Comparison of ENCODE assay signal across 1 cellular context in the genomic region with DNA sequence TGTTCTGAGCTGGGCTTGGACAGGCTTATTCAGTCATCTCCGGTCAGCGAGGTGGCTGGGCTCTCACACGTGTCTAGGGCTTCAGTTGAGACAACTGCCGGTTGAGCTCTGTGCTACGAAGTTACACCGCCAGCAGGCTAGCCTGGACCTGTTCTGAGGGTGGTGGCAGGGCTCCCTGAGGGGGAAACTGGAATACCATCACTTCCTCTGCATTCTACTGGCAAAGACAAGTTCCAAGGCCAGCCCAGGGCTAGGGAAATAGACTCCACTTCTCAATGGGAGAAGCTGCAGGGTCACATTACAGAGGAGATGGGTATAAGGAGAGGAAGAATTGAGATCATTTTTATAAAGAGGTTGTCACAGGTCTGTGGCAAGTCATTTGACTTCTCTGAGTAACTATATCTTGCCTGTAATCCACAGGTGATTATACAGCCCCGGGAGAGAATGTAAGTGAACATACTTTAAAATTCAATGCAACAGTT.
TF ChIP-seq lines count a peak whose summit lies in the region.

No MANE protein-coding gene starts in this region.

TF ChIP-seq in IMR-90, 13 proteins besides CTCF, POLR2A, EP300 and RAD21:
- no peak for TF ChIP-seq RCOR1 (IDR thresholded peaks at IDR 0.05; ENCODE audit: insufficient replicate concordance, low read length)
- TF ChIP-seq, protein P1, sequence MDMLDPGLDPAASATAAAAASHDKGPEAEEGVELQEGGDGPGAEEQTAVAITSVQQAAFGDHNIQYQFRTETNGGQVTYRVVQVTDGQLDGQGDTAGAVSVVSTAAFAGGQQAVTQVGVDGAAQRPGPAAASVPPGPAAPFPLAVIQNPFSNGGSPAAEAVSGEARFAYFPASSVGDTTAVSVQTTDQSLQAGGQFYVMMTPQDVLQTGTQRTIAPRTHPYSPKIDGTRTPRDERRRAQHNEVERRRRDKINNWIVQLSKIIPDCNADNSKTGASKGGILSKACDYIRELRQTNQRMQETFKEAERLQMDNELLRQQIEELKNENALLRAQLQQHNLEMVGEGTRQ (IDR thresholded peaks at IDR 0.05; ENCODE audit: low read depth, low read length), result no peak
- TF ChIP-seq MAFK (IDR thresholded peaks at IDR 0.05; ENCODE audit: low read depth, low read length), result no peak
- TF ChIP-seq SMC3 (IDR thresholded peaks at IDR 0.05; ENCODE audit: low read depth, low read length), result no peak
- no peak for TF ChIP-seq FOS (IDR thresholded peaks at IDR 0.05; ENCODE audit: low read depth, low read length)
- no peak for TF ChIP-seq BHLHE40 (IDR thresholded peaks at IDR 0.05; ENCODE audit: low read depth, low read length)
- TF ChIP-seq CHD1 (IDR thresholded peaks at IDR 0.05; ENCODE audit: low read depth, low read length), result no peak
- TF ChIP-seq RFX5 (IDR thresholded peaks at IDR 0.05; ENCODE audit: low read depth, low read length), result no peak
- TF ChIP-seq CEBPB (IDR thresholded peaks at IDR 0.05; ENCODE audit: low read depth, low read length), result no peak
- TF ChIP-seq MAZ (IDR thresholded peaks at IDR 0.05; ENCODE audit: borderline replicate concordance, low read depth, low read length), result no peak
- TF ChIP-seq MXI1 (IDR thresholded peaks at IDR 0.05; ENCODE audit: borderline replicate concordance, low read depth, low read length), result no peak
- TF ChIP-seq, protein P2, sequence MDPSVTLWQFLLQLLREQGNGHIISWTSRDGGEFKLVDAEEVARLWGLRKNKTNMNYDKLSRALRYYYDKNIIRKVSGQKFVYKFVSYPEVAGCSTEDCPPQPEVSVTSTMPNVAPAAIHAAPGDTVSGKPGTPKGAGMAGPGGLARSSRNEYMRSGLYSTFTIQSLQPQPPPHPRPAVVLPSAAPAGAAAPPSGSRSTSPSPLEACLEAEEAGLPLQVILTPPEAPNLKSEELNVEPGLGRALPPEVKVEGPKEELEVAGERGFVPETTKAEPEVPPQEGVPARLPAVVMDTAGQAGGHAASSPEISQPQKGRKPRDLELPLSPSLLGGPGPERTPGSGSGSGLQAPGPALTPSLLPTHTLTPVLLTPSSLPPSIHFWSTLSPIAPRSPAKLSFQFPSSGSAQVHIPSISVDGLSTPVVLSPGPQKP (IDR thresholded peaks at IDR 0.05; ENCODE audit: borderline replicate concordance, low read depth, low read length), result no peak
- TF ChIP-seq NFE2L2 (IDR thresholded peaks at IDR 0.05; ENCODE audit: low read depth, low read length), result no peak
